Comparison of ENCODE assay signal across 12 cellular contexts in genomic region chr3:185560676-185561075, GRCh38.
"Had no signal": no experiment of that assay in that cellular context is flagged by ENCODE, and none has a peak within 500 bp of the region (broad histone marks: within the 10 kb centered on the region; RNA-seq: fewer than 3 reads in every experiment).

No MANE protein-coding gene starts in this region.

- H3K36me3 ChIP-seq: brain microvascular endothelial cell, neutrophil, stomach, thoracic aorta had no signal

- H3K4me3 ChIP-seq: stomach, thoracic aorta had no signal

- DNase-seq: activated CD4-positive, alpha-beta T cell treated with anti-CD3 and anti-CD28 coated beads, Interleukin-2, amount 50 U/mL, for 48 hours; activated CD4-positive, CD25-positive, alpha-beta regulatory T cell treated with anti-CD3 and anti-CD28 coated beads, Interleukin-2, amount 50 U/mL, for 72 hours; activated gamma-delta T cell; brain microvascular endothelial cell; naive B cell; small intestine; T-helper 2 cell had no signal

- H3K9me3 ChIP-seq: neutrophil, stomach, thoracic aorta had no signal

- H3K27ac ChIP-seq: brain microvascular endothelial cell, neutrophil, thoracic aorta had no signal

- H3K27me3 ChIP-seq: brain microvascular endothelial cell, neutrophil had no signal

- ATAC-seq: esophagus mucosa, left lobe of liver had no signal
